In genomic region chr2:61707984-61708852, GRCh38 we compare ENCODE assay signal across 8 cellular contexts.
DNase-seq lines count a peak whose midpoint lies in the region; ATAC-seq and TF ChIP-seq lines count a peak whose summit lies in the region.

No MANE protein-coding gene starts in this region.

- H3K9me3 Mint-ChIP-seq in activated naive CD4-positive, alpha-beta T cell treated with anti-CD3 and anti-CD28 coated beads for 36 hours: no peaks in the 10 kb centered on the region
- H3K9me3 Mint-ChIP-seq in nephron: peaks cover 2% of the 10 kb centered on the region

- H3K4me1 Mint-ChIP-seq in activated naive CD4-positive, alpha-beta T cell treated with anti-CD3 and anti-CD28 coated beads for 36 hours (ENCODE audit: low read depth): no peaks in the 10 kb centered on the region
- peaks cover 10% of the 10 kb centered on the region for H3K4me1 Mint-ChIP-seq in nephron

- no peak overlapping the region for H3K27ac Mint-ChIP-seq in activated naive CD4-positive, alpha-beta T cell treated with anti-CD3 and anti-CD28 coated beads for 36 hours
- peak overlapping the region in 2 of 3 experiments; percentile 44 to 47 for H3K27ac Mint-ChIP-seq in nephron

- no peak for TF ChIP-seq CTCF in nephron (IDR thresholded peaks at IDR 0.05; ENCODE audit: unreplicated experiment in 3 of 3)

- DNase-seq in activated naive CD4-positive, alpha-beta T cell treated with anti-CD3 and anti-CD28 coated beads for 36 hours: peak; percentile 46
- no peak for DNase-seq in activated naive CD4-positive, alpha-beta T cell treated with Interleukin-2 at 50 U/mL for 16 hours
- peak; percentile 80 for DNase-seq in NCI-H146 treated with DMSO at 0.1 percent for 48 hours (lab: John Stamatoyannopoulos, UW; ENCODE audit: unreplicated experiment)
- peak; percentile 72 for DNase-seq in amniotic epithelial cell (ENCODE audit: low read depth)
- no peak for DNase-seq in AG08395 (ENCODE audit: low spot score)
- DNase-seq in cerebellar cortex (ENCODE audit: low spot score): no peak

- H3K27me3 Mint-ChIP-seq in activated naive CD4-positive, alpha-beta T cell treated with anti-CD3 and anti-CD28 coated beads for 36 hours (ENCODE audit: low read depth): no peaks in the 10 kb centered on the region
- H3K27me3 Mint-ChIP-seq in nephron (ENCODE audit: low read depth): peaks cover 4% of the 10 kb centered on the region

- intact Hi-C loops in activated naive CD4-positive, alpha-beta T cell treated with anti-CD3 and anti-CD28 coated beads for 36 hours (cut with micrococcal nuclease): no loop called here

- peak; percentile 98 for ATAC-seq in HG02870 (IDR thresholded peaks at IDR 0.05; ENCODE audit: unreplicated experiment)

- CTCF ChIA-PET in activated naive CD4-positive, alpha-beta T cell treated with anti-CD3 and anti-CD28 coated beads for 36 hours (lab: Charles Lee): interaction anchor here (1.0 kb wide), 1 partner anchor 61 kb away, joined by 4 read pairs; no protein-coding TSS in a partner anchor

- no peak overlapping the region for H3K4me3 Mint-ChIP-seq in activated naive CD4-positive, alpha-beta T cell treated with anti-CD3 and anti-CD28 coated beads for 36 hours
- no peak overlapping the region for H3K4me3 Mint-ChIP-seq in nephron

- H3K36me3 Mint-ChIP-seq in activated naive CD4-positive, alpha-beta T cell treated with anti-CD3 and anti-CD28 coated beads for 36 hours (ENCODE audit: low read depth): no peaks in the 10 kb centered on the region
- no peaks in the 10 kb centered on the region for H3K36me3 Mint-ChIP-seq in nephron (ENCODE audit: low read depth)

Comparison
In these comparisons a context has a peak if more than half of its experiments do, and no peak if none do; other contexts are left out.
1. DNase-seq: peak in activated naive CD4-positive, alpha-beta T cell treated with anti-CD3 and anti-CD28 coated beads for 36 hours (single experiment), NCI-H146 treated with DMSO at 0.1 percent for 48 hours (single experiment) and amniotic epithelial cell (single experiment); none in activated naive CD4-positive, alpha-beta T cell treated with Interleukin-2 at 50 U/mL for 16 hours (single experiment), AG08395 (single experiment) and cerebellar cortex (single experiment).